14 cellular contexts compared by ENCODE assay signal in genomic region chr6:156534594-156534993, GRCh38.
DNase-seq lines count a peak whose midpoint lies in the region; ATAC-seq and TF ChIP-seq lines count a peak whose summit lies in the region.
"Had no signal": no experiment of that assay in that cellular context is flagged by ENCODE, and none has a peak within 500 bp of the region (broad histone marks: within the 10 kb centered on the region; RNA-seq: fewer than 3 reads in every experiment).

No MANE protein-coding gene starts in this region.

- no peak overlapping the region for H2BK5ac ChIP-seq in H9 (ENCODE audit: insufficient read length, low read length)

- in situ Hi-C loops in GM13977 (cut with MboI; ENCODE audit: low pct_unique_long_range_greater_than_20kb, low sequenced_read_pairs, unreplicated experiment): no loop called here

- H3K4me2 ChIP-seq in H9 (ENCODE audit: insufficient read depth, insufficient read length, low read length): no peak overlapping the region

- no peak overlapping the region for H4K5ac ChIP-seq in H9 (ENCODE audit: insufficient read length, low read depth, low read length)

- H3K4me1 ChIP-seq in H9 (ENCODE audit: insufficient read depth, low read length) (peaks cover 3% of the 10 kb centered on the region), endodermal cell (ENCODE audit: control insufficient read depth, insufficient read depth, low read length) (no peaks in the 10 kb centered on the region), lung (ENCODE audit: control insufficient read depth in 2 of 2, insufficient read depth in 2 of 2, low read length in 2 of 2) (no peaks in the 10 kb centered on the region)
- H3K4me1 ChIP-seq: Caco-2 had no signal

- DNase-seq in H9 (no peak), endodermal cell (peak; percentile 68), lung (ENCODE audit: low spot score) (peak; percentile 11), NCI-H1417 treated with DMSO at 0.1 percent for 48 hours (lab: John Stamatoyannopoulos, UW) (no peak), NCI-H1092 (lab: John Stamatoyannopoulos, UW) (no peak), GM13977 (ENCODE audit: low spot score) (no peak), inferior parietal cortex (ENCODE audit: extremely low spot score) (no peak)
- DNase-seq: ACHN; AML-193; Caco-2; CD4-positive, alpha-beta T cell; GM23248; KG1 had no signal

- no peak overlapping the region for H3K56ac ChIP-seq in H9 (ENCODE audit: insufficient read length, low read depth, low read length)

- H3K79me2 ChIP-seq in H9 (ENCODE audit: insufficient read depth, low read length): no peaks in the 10 kb centered on the region

- no peak overlapping the region for H2AK5ac ChIP-seq in H9 (ENCODE audit: insufficient read length, low read length)

- peaks cover 0 to 5% (median 0%) of the 10 kb centered on the region in 3 experiments; a peak in 1 of 7 replicates for H3K36me3 Mint-ChIP-seq in H9 (ENCODE audit: insufficient read depth in 1 of 3, low read depth in 3 of 3)
- no peaks in the 10 kb centered on the region for H3K36me3 Mint-ChIP-seq in endodermal cell (ENCODE audit: low read depth)

- no peak overlapping the region for H3K9ac ChIP-seq in H9 (ENCODE audit: extremely low read depth, insufficient read length, low read length)
- no peak overlapping the region for H3K9ac ChIP-seq in endodermal cell (ENCODE audit: extremely low read depth, low read length, poor library complexity, severe bottlenecking)
- H3K9ac ChIP-seq: GM23248 had no signal

- H3K27ac ChIP-seq in H9 (ENCODE audit: insufficient read length, low read depth, low read length) (no peak overlapping the region), endodermal cell (ENCODE audit: low read depth, low read length) (no peak overlapping the region), lung (ENCODE audit: low read depth in 1 of 2, low read length in 1 of 2) (no peak overlapping the region)
- H3K27ac ChIP-seq: C4-2B, GM23248 had no signal

- H3K4me3 ChIP-seq in endodermal cell (ENCODE audit: low read length) (no peak overlapping the region), lung (no peak overlapping the region)
- H3K4me3 ChIP-seq: GM23248 had no signal

- no peaks in the 10 kb centered on the region for H3K79me1 ChIP-seq in H9 (ENCODE audit: insufficient read depth, low read depth, low read length, poor library complexity, severe bottlenecking)

- H3K4me1 Mint-ChIP-seq in H9 (peaks cover 31 to 37% of the 10 kb centered on the region in 2 experiments), endodermal cell (peaks cover 36% of the 10 kb centered on the region)

- no peak overlapping the region for H3K4ac ChIP-seq in H9 (ENCODE audit: low read depth, low read length)

- no peaks in the 10 kb centered on the region for H3K9me3 ChIP-seq in H9 (ENCODE audit: control insufficient read depth, low read depth, low read length)
- no peaks in the 10 kb centered on the region for H3K9me3 ChIP-seq in endodermal cell (ENCODE audit: control insufficient read depth, low read length)
- H3K9me3 ChIP-seq in lung (ENCODE audit: control insufficient read depth in 2 of 2, insufficient read depth in 1 of 2, low read length in 1 of 2): no peaks in the 10 kb centered on the region
- H3K9me3 ChIP-seq: Caco-2 had no signal

- H3K4me3 Mint-ChIP-seq in H9: no peak overlapping the region
- H3K4me3 Mint-ChIP-seq in endodermal cell: no peak overlapping the region
- H3K4me3 Mint-ChIP-seq: CD4-positive, alpha-beta T cell had no signal

- H2BK15ac ChIP-seq in H9 (ENCODE audit: low read depth, low read length): no peak overlapping the region

- no peak overlapping the region for H2AFZ ChIP-seq in H9 (ENCODE audit: low read length)
- H2AFZ ChIP-seq: GM23248 had no signal

- H3K23ac ChIP-seq in H9 (ENCODE audit: insufficient read length, low read depth, low read length): no peak overlapping the region

- WGBS in H9 (ENCODE audit: extremely low coverage, insufficient read length, low lambda C conversion rate): no CpG with 5 or more reads among the region's 3 CpGs
- WGBS in endodermal cell (ENCODE audit: insufficient coverage in 1 of 2, insufficient read length in 1 of 2), 2 experiments: 64% methylated on average over 3 of the region's 3 CpGs; no CpG with 5 or more reads in 1 of the 2 experiments
- WGBS in lung, 2 donors: 56 to 58% methylated on average over 3 of the region's 3 CpGs

- H3K27me3 ChIP-seq in H9 (ENCODE audit: insufficient read depth, low read length) (no peaks in the 10 kb centered on the region), endodermal cell (ENCODE audit: control insufficient read depth, insufficient read depth, low read length, poor library complexity, severe bottlenecking) (no peaks in the 10 kb centered on the region), lung (ENCODE audit: control insufficient read depth, insufficient read depth) (no peaks in the 10 kb centered on the region)

- H3K27ac Mint-ChIP-seq in H9 (peak overlapping the region in 2 of 3 experiments; percentile 36 to 76; a peak in 2 of 7 replicates), endodermal cell (peak overlapping the region; percentile 35)
- H3K27ac Mint-ChIP-seq: CD4-positive, alpha-beta T cell had no signal

- H3K36me3 ChIP-seq in endodermal cell (ENCODE audit: control insufficient read depth, insufficient read depth, low read length) (no peaks in the 10 kb centered on the region), lung (ENCODE audit: control insufficient read depth in 2 of 2, insufficient read depth in 2 of 2, low read length in 2 of 2) (no peaks in the 10 kb centered on the region)

- no peak overlapping the region for H2BK20ac ChIP-seq in H9 (ENCODE audit: low read depth, low read length, poor library complexity, severe bottlenecking)

- H3K9me3 Mint-ChIP-seq in H9: no peaks in the 10 kb centered on the region; a peak in 1 of 5 replicates
- no peaks in the 10 kb centered on the region for H3K9me3 Mint-ChIP-seq in endodermal cell
- H3K9me3 Mint-ChIP-seq: CD4-positive, alpha-beta T cell had no signal

- no peak for TF ChIP-seq CTCF in H9 (conservative IDR thresholded peaks at IDR 0.05)
- no peak for TF ChIP-seq CTCF in endodermal cell (conservative IDR thresholded peaks at IDR 0.05)
- TF ChIP-seq CTCF in lung (IDR thresholded peaks at IDR 0.05; ENCODE audit: control extremely low read depth, extremely low read depth): no peak
- no peak for TF ChIP-seq CTCF in GM13977 (IDR thresholded peaks at IDR 0.05; ENCODE audit: extremely low read depth, insufficient read depth, missing control alignments)

- no peak overlapping the region for H3T11ph ChIP-seq in H9 (ENCODE audit: low read length)

- H4K20me1 ChIP-seq in H9 (ENCODE audit: control insufficient read depth, insufficient read depth, insufficient read length): no peaks in the 10 kb centered on the region

- H4K8ac ChIP-seq in H9 (replicated peaks; ENCODE audit: insufficient read length, low read depth, low read length): no peak overlapping the region

- H4K91ac ChIP-seq in H9 (ENCODE audit: insufficient read length, low read depth, low read length): no peak overlapping the region

- no peaks in the 10 kb centered on the region for H3K27me3 Mint-ChIP-seq in H9 (ENCODE audit: low read depth)
- H3K27me3 Mint-ChIP-seq in endodermal cell (ENCODE audit: insufficient read depth): no peaks in the 10 kb centered on the region
- H3K27me3 Mint-ChIP-seq: CD4-positive, alpha-beta T cell had no signal

- no peaks in the 10 kb centered on the region for H3K23me2 ChIP-seq in H9 (ENCODE audit: insufficient read length, low read depth, low read length, poor library complexity, severe bottlenecking)

- no peak overlapping the region for H2BK120ac ChIP-seq in H9 (ENCODE audit: low read depth, low read length, poor library complexity, severe bottlenecking)

- H3K14ac ChIP-seq in H9 (ENCODE audit: insufficient read depth, low read length): no peak overlapping the region

- H2BK12ac ChIP-seq in H9 (ENCODE audit: insufficient read length, low read depth, low read length): no peak overlapping the region

- ATAC-seq in lung (ENCODE audit: insufficient read depth, low FRiP score): no peak

- no peak overlapping the region for H3K18ac ChIP-seq in H9 (ENCODE audit: insufficient read length, low read depth, low read length)

Comparison
In these comparisons a context has a peak if more than half of its experiments do, and no peak if none do; other contexts are left out.
1. DNase-seq: peak in endodermal cell (single experiment) and lung (single experiment); none in H9 (single experiment), NCI-H1417 treated with DMSO at 0.1 percent for 48 hours (single experiment), NCI-H1092 (single experiment), GM13977 (single experiment) and inferior parietal cortex (single experiment).